In genomic region chr10:63766766-63767505, GRCh38 we compare ENCODE assay signal across 10 cellular contexts.
DNase-seq lines count a peak whose midpoint lies in the region; ATAC-seq and TF ChIP-seq lines count a peak whose summit lies in the region.
"Had no signal": no experiment of that assay in that cellular context is flagged by ENCODE, and none has a peak within 500 bp of the region (broad histone marks: within the 10 kb centered on the region; RNA-seq: fewer than 3 reads in every experiment).

No MANE protein-coding gene starts in this region.

- intact Hi-C loops in left ventricle myocardium superior (cut with micrococcal nuclease) (no loop called here), sciatic nerve (cut with DNase I) (no loop called here), mucosa of descending colon (cut with DNase I, micrococcal nuclease) (no loop called here)

- H3K4me1 ChIP-seq in GM23248 (ENCODE audit: insufficient read depth) (peaks cover 18% of the 10 kb centered on the region), mucosa of descending colon (ENCODE audit: low read depth) (no peaks in the 10 kb centered on the region)
- H3K4me1 ChIP-seq: HAP-1 had no signal

- peak overlapping the region; percentile 39 for H2AFZ ChIP-seq in GM23248

- no peak overlapping the region for H3K9ac ChIP-seq in GM23248

- H3K27me3 ChIP-seq in GM23248 (replicated peaks; ENCODE audit: insufficient read depth), result no peaks in the 10 kb centered on the region

- H3K36me3 ChIP-seq in GM23248 (ENCODE audit: low read depth), result no peaks in the 10 kb centered on the region
- no peaks in the 10 kb centered on the region for H3K36me3 ChIP-seq in mucosa of descending colon (ENCODE audit: low read depth)
- H3K36me3 ChIP-seq: HAP-1 had no signal

- ATAC-seq in left ventricle myocardium superior (peak; percentile 38), sciatic nerve (peak; percentile 94), HG03432 (IDR thresholded peaks at IDR 0.05; ENCODE audit: unreplicated experiment) (no peak), mucosa of descending colon (no peak)

- no peaks in the 10 kb centered on the region for H3F3A ChIP-seq in GM23248 (ENCODE audit: insufficient read depth)

- no peaks in the 10 kb centered on the region for H4K20me1 ChIP-seq in GM23248 (ENCODE audit: insufficient read depth)

- H3K27ac ChIP-seq in GM23248, result peak overlapping the region; percentile 38

- H3K4me2 ChIP-seq in GM23248 (ENCODE audit: unreplicated experiment), result peak overlapping the region; percentile 41

- H3K79me2 ChIP-seq in GM23248 (ENCODE audit: insufficient read depth), result no peaks in the 10 kb centered on the region

- WGBS in GM23248 (ENCODE audit: low coverage in 1 of 2, low lambda C conversion rate in 2 of 2, missing lambda C conversion rate in 2 of 2), 2 experiments, result 10 to 16% methylated on average over 4 of the region's 4 CpGs

- peak; percentile 67 for DNase-seq in GM23248
- peak; percentile 46 for DNase-seq in astrocyte of the cerebellum (ENCODE audit: low read depth)
- no peak for DNase-seq in left ventricle myocardium superior
- DNase-seq in sciatic nerve (ENCODE audit: low spot score), result no peak
- no peak for DNase-seq in mucosa of descending colon
- no peak for DNase-seq in H4 (ENCODE audit: low spot score)
- DNase-seq in midbrain (lab: John Stamatoyannopoulos, UW), result no peak
- DNase-seq: RPMI8226 had no signal

- H3K4me3 ChIP-seq in GM23248 (no peak overlapping the region), astrocyte of the cerebellum (ENCODE audit: low read depth, low read length) (no peak overlapping the region), mucosa of descending colon (no peak overlapping the region)
- H3K4me3 ChIP-seq: HAP-1 had no signal

- H3K9me3 ChIP-seq in GM23248 (ENCODE audit: low read depth) (no peaks in the 10 kb centered on the region), mucosa of descending colon (no peaks in the 10 kb centered on the region)
- H3K9me3 ChIP-seq: HAP-1 had no signal

- H3K9me2 ChIP-seq in GM23248 (ENCODE audit: insufficient read depth), result no peaks in the 10 kb centered on the region

- TF ChIP-seq CTCF in astrocyte of the cerebellum (IDR thresholded peaks at IDR 0.05; ENCODE audit: low read depth, low read length, missing control alignments) (no peak), mucosa of descending colon (IDR thresholded peaks at IDR 0.05) (no peak)

- in situ Hi-C loops in GM23248 (cut with MboI) (no loop called here), astrocyte of the cerebellum (cut with HindIII; ENCODE audit: low sequenced_read_pairs) (no loop called here)

Comparison
In these comparisons a context has a peak if more than half of its experiments do, and no peak if none do; other contexts are left out.
1. DNase-seq: peak in GM23248 (single experiment) and astrocyte of the cerebellum (single experiment); none in left ventricle myocardium superior (single experiment), sciatic nerve (single experiment), mucosa of descending colon (0 of 3), H4 (single experiment) and midbrain (single experiment).
2. ATAC-seq: peak in left ventricle myocardium superior (single experiment) and sciatic nerve (single experiment); none in HG03432 (single experiment) and mucosa of descending colon (single experiment).